Comparison of ENCODE assay signal across 9 cellular contexts in genomic region chr13:44373247-44373600, GRCh38. TPM values are rescaled to one million over a fixed set of nuclear protein-coding genes. Genes with fewer than 3 reads are reported as not detected.
DNase-seq lines count a peak whose midpoint lies in the region; ATAC-seq and TF ChIP-seq lines count a peak whose summit lies in the region.
"Had no signal": no experiment of that assay in that cellular context is flagged by ENCODE, and none has a peak within 500 bp of the region (broad histone marks: within the 10 kb centered on the region; RNA-seq: fewer than 3 reads in every experiment).

No MANE protein-coding gene starts in this region.

- intact Hi-C loops in right lobe of liver (cut with DNase I), result no loop called here

- peak in 2 of 4 donors; percentile 9 to 23 for ATAC-seq in right lobe of liver
- ATAC-seq in stimulated activated memory B cell treated with anti-CD40 and anti-IgM and Interleukin-4, amounts not matched to agents 10 μg/mL and 1 μg/mL and 100 μg/mL, for 72 hours, result peak; percentile 49
- no peak for ATAC-seq in GM18858 (IDR thresholded peaks at IDR 0.05; ENCODE audit: unreplicated experiment)
- no peak for ATAC-seq in HG02884 (IDR thresholded peaks at IDR 0.05; ENCODE audit: unreplicated experiment)
- ATAC-seq in GM21529 (IDR thresholded peaks at IDR 0.05; ENCODE audit: unreplicated experiment), result no peak

- H3K36me3 ChIP-seq in ectodermal cell (ENCODE audit: control insufficient read depth, insufficient read depth, low read length), result no peaks in the 10 kb centered on the region
- no peaks in the 10 kb centered on the region for H3K36me3 ChIP-seq in right lobe of liver

- H3K4me3 ChIP-seq in ectodermal cell (ENCODE audit: insufficient read depth, low read depth, low read length) (peak overlapping the region; percentile 46), right lobe of liver (peak overlapping the region; percentile 56 to 71 (median 67))

- peaks cover 19% of the 10 kb centered on the region for H3K4me1 Mint-ChIP-seq in HFFc6 (ENCODE audit: low read depth)
- H3K4me1 Mint-ChIP-seq in stimulated activated memory B cell treated with anti-CD40 and anti-IgM and Interleukin-4, amounts not matched to agents 10 μg/mL and 1 μg/mL and 100 μg/mL, for 72 hours, result no peaks in the 10 kb centered on the region

- H3K9me3 Mint-ChIP-seq in HFFc6, result no peaks in the 10 kb centered on the region
- H3K9me3 Mint-ChIP-seq in stimulated activated memory B cell treated with anti-CD40 and anti-IgM and Interleukin-4, amounts not matched to agents 10 μg/mL and 1 μg/mL and 100 μg/mL, for 72 hours, result no peaks in the 10 kb centered on the region

- TF ChIP-seq POLR2A in right lobe of liver (IDR thresholded peaks at IDR 0.05), result no peak

- H3K9me3 ChIP-seq in ectodermal cell (ENCODE audit: control insufficient read depth, low read length), result no peaks in the 10 kb centered on the region
- no peaks in the 10 kb centered on the region for H3K9me3 ChIP-seq in right lobe of liver

- H3K27ac Mint-ChIP-seq in HFFc6, result no peak overlapping the region
- no peak overlapping the region for H3K27ac Mint-ChIP-seq in stimulated activated memory B cell treated with anti-CD40 and anti-IgM and Interleukin-4, amounts not matched to agents 10 μg/mL and 1 μg/mL and 100 μg/mL, for 72 hours

- DNase-seq in HFFc6 (no peak), right lobe of liver (no peak), NAMALWA (ENCODE audit: low spot score) (no peak)
- DNase-seq: amniotic stem cell had no signal

- H3K4me1 ChIP-seq in ectodermal cell (ENCODE audit: control insufficient read depth, insufficient read depth, low read length) (no peaks in the 10 kb centered on the region), right lobe of liver (peaks cover 0 to 10% (median 0%) of the 10 kb centered on the region in 4 donors)

- H3K27ac ChIP-seq in ectodermal cell (ENCODE audit: insufficient read depth, low read depth, low read length, poor library complexity, severe bottlenecking) (no peak overlapping the region), right lobe of liver (peak overlapping the region in 1 of 3 donors; percentile 47)

- peak overlapping the region; percentile 8; the same call in 1 of the 2 replicates for H3K4me3 Mint-ChIP-seq in HFFc6
- no peak overlapping the region for H3K4me3 Mint-ChIP-seq in stimulated activated memory B cell treated with anti-CD40 and anti-IgM and Interleukin-4, amounts not matched to agents 10 μg/mL and 1 μg/mL and 100 μg/mL, for 72 hours

- H3K36me3 Mint-ChIP-seq in HFFc6 (ENCODE audit: low read depth), result no peaks in the 10 kb centered on the region
- H3K36me3 Mint-ChIP-seq in stimulated activated memory B cell treated with anti-CD40 and anti-IgM and Interleukin-4, amounts not matched to agents 10 μg/mL and 1 μg/mL and 100 μg/mL, for 72 hours, result no peaks in the 10 kb centered on the region

- TF ChIP-seq CTCF in HFFc6 (IDR thresholded peaks at IDR 0.05) (no peak), right lobe of liver (IDR thresholded peaks at IDR 0.05) (no peak)

- H3K27me3 ChIP-seq in ectodermal cell (ENCODE audit: control insufficient read depth, insufficient read depth, low read length, poor library complexity, severe bottlenecking) (peaks cover 5% of the 10 kb centered on the region), right lobe of liver (no peaks in the 10 kb centered on the region)

- WGBS in ectodermal cell, 2 experiments, result 29 to 30% methylated on average over 29 of the region's 29 CpGs
- 59% methylated on average over 19 of the region's 29 CpGs for WGBS in right lobe of liver (ENCODE audit: insufficient coverage, low coverage, low lambda C conversion rate, missing lambda C conversion rate)

- H3K27me3 Mint-ChIP-seq in HFFc6 (ENCODE audit: insufficient read depth), result peaks cover 32% of the 10 kb centered on the region
- H3K27me3 Mint-ChIP-seq in stimulated activated memory B cell treated with anti-CD40 and anti-IgM and Interleukin-4, amounts not matched to agents 10 μg/mL and 1 μg/mL and 100 μg/mL, for 72 hours, result peaks cover 45% of the 10 kb centered on the region

RNA-seq across cellular contexts. Expression of gene SERP2, which starts 0.4 kb away (rescaled TPM):
- 1 to 10 TPM; 1.4 to 2.5 (median 2.1) TPM for total RNA-seq in HFFc6 (2021; fragmentation: NEBNext Ultra II Directional; extraction: Animal tissue kit (Norgen Biotek cat#: 25700))
- polyA plus RNA-seq in ectodermal cell (2013, experiment 1 of 4), result 8.9 TPM
- polyA plus RNA-seq in ectodermal cell (2013, experiment 2 of 4), result 9.5 TPM
- polyA plus RNA-seq in ectodermal cell (2013, experiment 3 of 4), result 6.7 TPM
- 9.5 TPM for polyA plus RNA-seq in ectodermal cell (2013, experiment 4 of 4)
- total RNA-seq in right lobe of liver, result 1 to 10 TPM; 2.1 to 9.0 (median 2.8) TPM
